28 cellular contexts compared by ENCODE assay signal in the genomic region with DNA sequence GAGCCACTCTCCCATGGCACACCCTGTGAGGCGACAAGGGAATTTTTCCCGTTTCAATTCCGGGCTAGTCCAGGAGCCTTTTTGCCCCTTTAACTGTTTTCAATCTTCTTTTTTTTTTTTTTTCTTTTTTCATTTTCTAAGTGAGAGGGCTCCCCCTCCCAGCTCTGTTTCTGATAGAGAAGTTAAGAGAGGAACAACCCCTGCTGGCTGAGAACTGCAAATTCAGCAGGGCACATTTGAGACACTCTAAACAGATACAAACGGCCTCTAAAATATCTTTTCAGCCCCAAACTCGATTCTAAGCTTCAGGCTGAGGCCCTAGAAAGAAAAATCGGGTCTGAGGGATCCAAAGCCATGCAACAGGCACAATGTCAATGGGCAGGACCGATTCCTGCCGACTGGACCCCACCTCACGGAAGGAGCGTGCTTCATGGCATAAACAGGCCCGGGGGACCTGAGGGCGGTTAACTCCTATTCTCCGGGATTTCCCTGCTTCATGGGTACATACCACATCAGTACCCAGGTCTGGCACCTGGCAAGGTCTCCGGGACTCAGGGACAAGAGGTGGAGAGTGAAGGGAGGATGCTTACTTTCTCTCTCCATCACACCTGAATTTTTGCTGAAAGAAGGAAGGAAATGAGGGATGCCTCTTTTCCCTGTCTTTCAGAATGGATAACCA.
DNase-seq lines count a peak whose midpoint lies in the region; ATAC-seq and TF ChIP-seq lines count a peak whose summit lies in the region.
"Had no signal": no experiment of that assay in that cellular context is flagged by ENCODE, and none has a peak within 500 bp of the region (broad histone marks: within the 10 kb centered on the region; RNA-seq: fewer than 3 reads in every experiment).

No MANE protein-coding gene starts in this region.

- TF ChIP-seq CTCF in GM12875 (IDR thresholded peaks at IDR 0.05; ENCODE audit: borderline replicate concordance, insufficient read depth, low read depth, low read length): 0 out of 2 replicates have a peak, but pooled peaks have one; percentile 2
- TF ChIP-seq CTCF in astrocyte of the cerebellum (IDR thresholded peaks at IDR 0.05; ENCODE audit: low read depth, low read length, missing control alignments): peak; percentile 25
- TF ChIP-seq CTCF in neural crest cell (conservative IDR thresholded peaks at IDR 0.05): peak; percentile 36
- TF ChIP-seq CTCF in natural killer cell (IDR thresholded peaks at IDR 0.05): no peak
- TF ChIP-seq CTCF in GM13977 (IDR thresholded peaks at IDR 0.05; ENCODE audit: extremely low read depth, insufficient read depth, missing control alignments): no peak

- H3K4me3 Mint-ChIP-seq in neural crest cell: no peak overlapping the region
- H3K4me3 Mint-ChIP-seq in natural killer cell: no peak overlapping the region
- H3K4me3 Mint-ChIP-seq: activated CD4-positive, alpha-beta T cell treated with anti-CD3 and anti-CD28 coated beads for 36 hours; activated naive CD4-positive, alpha-beta T cell treated with anti-CD3 and anti-CD28 coated beads, Interleukin-2, amount 50 U/mL, for 24 hours; CD14-positive monocyte; nephron progenitor cell had no signal

- intact Hi-C loops in natural killer cell (cut with micrococcal nuclease): no loop called here

- in situ Hi-C loops in astrocyte of the cerebellum (cut with HindIII; ENCODE audit: low sequenced_read_pairs): no loop called here
- in situ Hi-C loops in GM13977 (cut with MboI; ENCODE audit: low pct_unique_long_range_greater_than_20kb, low sequenced_read_pairs, unreplicated experiment): no loop called here

- no peaks in the 10 kb centered on the region for H3K36me3 Mint-ChIP-seq in neural crest cell (ENCODE audit: low read depth)
- H3K36me3 Mint-ChIP-seq in natural killer cell: no peaks in the 10 kb centered on the region
- H3K36me3 Mint-ChIP-seq: activated naive CD4-positive, alpha-beta T cell treated with anti-CD3 and anti-CD28 coated beads, Interleukin-2, amount 50 U/mL, for 24 hours; CD14-positive monocyte had no signal

- H3K27ac Mint-ChIP-seq in neural crest cell (ENCODE audit: unreplicated experiment) (no peak overlapping the region), natural killer cell (no peak overlapping the region)
- H3K27ac Mint-ChIP-seq: activated CD4-positive, alpha-beta T cell treated with anti-CD3 and anti-CD28 coated beads for 36 hours; activated naive CD4-positive, alpha-beta T cell treated with anti-CD3 and anti-CD28 coated beads, Interleukin-2, amount 50 U/mL, for 24 hours; CD14-positive monocyte; nephron progenitor cell had no signal

- H3K4me3 ChIP-seq in GM12875 (ENCODE audit: low read depth, low read length) (no peak overlapping the region), astrocyte of the cerebellum (ENCODE audit: low read depth, low read length) (no peak overlapping the region)
- H3K4me3 ChIP-seq: gastrocnemius medialis, pancreas, Peyer's patch, smooth muscle cell, suprapubic skin had no signal

- no peak for ATAC-seq in natural killer cell
- ATAC-seq: activated CD4-positive, alpha-beta T cell treated with anti-CD3 and anti-CD28 coated beads for 36 hours; gastrocnemius medialis; left colon; pancreas had no signal

- DNase-seq in DMS 273 (lab: John Stamatoyannopoulos, UW; ENCODE audit: unreplicated experiment) (peak; percentile 33), DMS 273 treated with DMSO at 0.1 percent for 48 hours (lab: John Stamatoyannopoulos, UW) (no peak), astrocyte of the cerebellum (ENCODE audit: low read depth) (no peak), neural crest cell (ENCODE audit: low read depth, low spot score) (no peak), natural killer cell (no peak), GM13977 (ENCODE audit: low spot score) (no peak), cerebellum (ENCODE audit: low spot score) (no peak)
- DNase-seq: activated CD4-positive, alpha-beta T cell treated with anti-CD3 and anti-CD28 coated beads for 36 hours; activated CD8-positive, alpha-beta memory T cell treated with anti-CD3 and anti-CD28 coated beads for 24 hours; activated T-cell treated with anti-CD3 and anti-CD28 coated beads for 4 hours; amniotic stem cell; gastrocnemius medialis; hippocampal formation; KBM-7; left colon; NCI-H1105 treated with DMSO at 0.1 percent for 48 hours; NCI-H187 treated with DMSO at 0.1 percent for 48 hours; NCI-H524 treated with DMSO at 0.1 percent for 48 hours; nephron progenitor cell; pancreas; Peyer's patch; SIG-M5; stimulated activated naive CD4-positive, alpha-beta T cell treated with Interleukin-2 at 50 U/mL for 16 hours had no signal

- no peaks in the 10 kb centered on the region for H3K9me3 Mint-ChIP-seq in neural crest cell
- peaks cover 0 to 2% of the 10 kb centered on the region in 2 donors for H3K9me3 Mint-ChIP-seq in natural killer cell

- H3K27me3 Mint-ChIP-seq in neural crest cell (ENCODE audit: low read depth) (no peaks in the 10 kb centered on the region), natural killer cell (ENCODE audit: low read depth in 2 of 2) (peaks cover 23 to 28% of the 10 kb centered on the region in 2 donors)

- H3K4me1 Mint-ChIP-seq in neural crest cell (peaks cover 4% of the 10 kb centered on the region), natural killer cell (no peaks in the 10 kb centered on the region)
- H3K4me1 Mint-ChIP-seq: activated CD4-positive, alpha-beta T cell treated with anti-CD3 and anti-CD28 coated beads for 36 hours; activated naive CD4-positive, alpha-beta T cell treated with anti-CD3 and anti-CD28 coated beads, Interleukin-2, amount 50 U/mL, for 24 hours; CD14-positive monocyte had no signal

Comparison
In these comparisons a context has a peak if more than half of its experiments do, and no peak if none do; other contexts are left out.
1. CTCF ChIP-seq: peak in GM12875 (single experiment), astrocyte of the cerebellum (single experiment) and neural crest cell (single experiment); none in natural killer cell (single experiment) and GM13977 (single experiment).